In the genomic region with DNA sequence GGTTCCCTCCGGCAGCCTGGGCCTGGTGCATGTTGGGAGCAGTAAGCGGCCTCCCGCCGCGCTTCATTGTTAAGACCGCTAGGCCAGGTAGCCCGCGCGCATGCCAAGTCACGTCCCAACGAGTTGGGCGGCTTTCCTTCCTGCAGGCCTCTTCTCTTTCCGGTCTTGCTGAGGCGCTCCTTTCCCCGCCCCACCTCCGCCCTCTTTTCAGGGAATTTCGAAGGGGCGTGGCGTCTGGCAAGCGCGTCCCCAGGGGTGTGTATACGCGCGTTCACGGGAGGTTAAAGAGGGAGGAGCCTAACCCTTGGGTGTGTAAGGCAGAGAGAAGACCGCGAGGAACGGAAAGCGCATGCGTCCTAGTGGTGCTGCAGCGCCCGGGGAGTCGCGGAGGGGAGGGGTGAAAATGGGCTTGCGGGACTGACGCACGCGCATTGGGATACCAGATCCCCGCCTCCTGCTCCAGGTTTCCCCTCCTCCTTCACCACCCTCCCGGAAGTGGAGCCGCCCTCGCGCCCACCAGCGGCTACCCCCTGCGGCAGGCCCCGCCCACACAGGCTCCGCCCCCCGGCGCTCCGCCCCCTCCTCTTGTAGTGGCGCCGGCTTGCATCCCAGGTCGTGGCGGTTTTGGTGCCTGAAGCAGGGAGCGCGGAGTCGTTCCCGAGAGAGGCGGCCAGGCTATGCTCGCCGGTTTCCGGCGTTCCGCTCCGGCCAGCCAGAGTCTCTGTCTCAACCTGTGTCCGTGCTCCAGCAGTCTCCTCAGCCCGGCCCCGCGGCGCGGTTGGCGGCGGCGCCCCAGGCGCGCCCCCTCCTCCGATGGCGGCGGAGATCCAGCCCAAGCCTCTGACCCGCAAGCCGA, we compare ENCODE assay signal across 8 cellular contexts. TPM values are rescaled to one million over a fixed set of nuclear protein-coding genes. Genes with fewer than 3 reads are reported as not detected.
A peak's percentile ranks its signal among the peaks of the same experiment; 100 is the strongest.
DNase-seq lines count a peak whose midpoint lies in the region; ATAC-seq, FAIRE-seq and TF ChIP-seq lines count a peak whose summit lies in the region.

A gene with protein sequence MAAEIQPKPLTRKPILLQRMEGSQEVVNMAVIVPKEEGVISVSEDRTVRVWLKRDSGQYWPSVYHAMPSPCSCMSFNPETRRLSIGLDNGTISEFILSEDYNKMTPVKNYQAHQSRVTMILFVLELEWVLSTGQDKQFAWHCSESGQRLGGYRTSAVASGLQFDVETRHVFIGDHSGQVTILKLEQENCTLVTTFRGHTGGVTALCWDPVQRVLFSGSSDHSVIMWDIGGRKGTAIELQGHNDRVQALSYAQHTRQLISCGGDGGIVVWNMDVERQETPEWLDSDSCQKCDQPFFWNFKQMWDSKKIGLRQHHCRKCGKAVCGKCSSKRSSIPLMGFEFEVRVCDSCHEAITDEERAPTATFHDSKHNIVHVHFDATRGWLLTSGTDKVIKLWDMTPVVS (plus strand): TSS at position 588 of the 856 bp plus-strand sequence. CDS start 226 bp downstream, at position 814.

- peaks cover 40% of the 10 kb centered on the region for H3K4me1 ChIP-seq in keratinocyte (ENCODE audit: control insufficient read depth, extremely low read depth, insufficient read depth, low read length)

- H3K9me1 ChIP-seq in keratinocyte (ENCODE audit: control insufficient read depth, extremely low read depth, insufficient read depth, low read length): no peaks in the 10 kb centered on the region

- peak; percentile 98 for DNase-seq in AG20443 (ENCODE audit: low spot score)
- DNase-seq in NCI-H460 (ENCODE audit: extremely low read depth, low read depth): peak; percentile 99
- peak; percentile 99 for DNase-seq in activated CD4-positive, CD25-positive, alpha-beta regulatory T cell treated with anti-CD3 and anti-CD28 coated beads, Interleukin-2, amount 50 U/mL, for 72 hours
- DNase-seq in cerebellum (ENCODE audit: low spot score): peak; percentile 97
- peak; percentile 99 for DNase-seq in keratinocyte (ENCODE audit: low read depth, low spot score)
- DNase-seq in stimulated activated CD4-positive, alpha-beta T cell treated with anti-CD3 and anti-CD28 coated beads, Interleukin-15, amount 100 ng/mL, for 1 hour (ENCODE audit: low read depth in 1 of 2, low spot score in 1 of 2): peak; percentile 99

- peaks cover 3 to 7% of the 10 kb centered on the region in 2 experiments for H3K36me3 ChIP-seq in keratinocyte (ENCODE audit: control insufficient read depth in 2 of 2, extremely low read depth in 1 of 2, insufficient read depth in 2 of 2, low read length in 2 of 2)

- ATAC-seq in GM19043 (IDR thresholded peaks at IDR 0.05; ENCODE audit: low read depth, unreplicated experiment) (peak; percentile 67), HG03378 (IDR thresholded peaks at IDR 0.05; ENCODE audit: unreplicated experiment) (peak; percentile 74)

- FAIRE-seq in keratinocyte (lab: Jason Lieb, UNC): peak; percentile 81

- peak in 1 of 3 experiments; percentile 47 for TF ChIP-seq CTCF in keratinocyte (optimal IDR thresholded peaks at IDR 0.05 in 1 of 3, IDR thresholded peaks at IDR 0.05 in 1 of 3, conservative IDR thresholded peaks at IDR 0.05 in 1 of 3; ENCODE audit: extremely low read depth in 1 of 3, insufficient read depth in 2 of 3, low read length in 3 of 3)

- H3K9me3 ChIP-seq in keratinocyte (ENCODE audit: control insufficient read depth, low read depth, low read length): no peaks in the 10 kb centered on the region

- no peaks in the 10 kb centered on the region for H4K20me1 ChIP-seq in keratinocyte (ENCODE audit: control insufficient read depth, extremely low read depth, insufficient read depth, low read length)

- H3K4me3 ChIP-seq in keratinocyte (ENCODE audit: control insufficient read depth in 2 of 3, extremely low read depth in 1 of 3, insufficient read depth in 2 of 3, low read depth in 1 of 3, low read length in 3 of 3): peak within 1 kb of the TSS; percentile 74 to 96 (median 84)

- peak within 1 kb of the TSS; percentile 94 for H3K4me2 ChIP-seq in keratinocyte (ENCODE audit: control insufficient read depth, extremely low read depth, insufficient read depth, low read depth, low read length)

- dilution Hi-C loops in keratinocyte (cut with MboI; ENCODE audit: extremely low pct_ligation_motif_present, low sequenced_read_pairs): no loop called here

- H3K27me3 ChIP-seq in keratinocyte (ENCODE audit: control insufficient read depth, extremely low read depth, insufficient read depth, low read length): no peaks in the 10 kb centered on the region

- peak within 1 kb of the TSS; percentile 91 for H3K27ac ChIP-seq in keratinocyte (ENCODE audit: control insufficient read depth, insufficient read depth, low read length)

- peaks cover 63% of the 10 kb centered on the region for H3K79me2 ChIP-seq in keratinocyte (ENCODE audit: control insufficient read depth, insufficient read depth, low read length)

- peak within 1 kb of the TSS; percentile 93 for H3K9ac ChIP-seq in keratinocyte (ENCODE audit: control insufficient read depth, extremely low read depth, insufficient read depth, low read length)

- H2AFZ ChIP-seq in keratinocyte (ENCODE audit: control insufficient read depth, low read length): peak within 1 kb of the TSS; percentile 56

RNA-seq across cellular contexts. Expression of the gene that starts here (rescaled TPM):
- 9.4 and 10.8 TPM in 2 replicates for total RNA-seq in NCI-H460 (2014; rRNA removed; shearing (Covaris generic))
- polyA plus RNA-seq in NCI-H460 (2014; cell fraction: nucleus; rRNA removed): 52.2 and 87.0 TPM in 2 replicates
- 17.5 TPM for total RNA-seq in cerebellum
- 12.7 to 18.6 TPM (median 17.0 TPM) in 3 replicates for polyA plus RNA-seq in keratinocyte
- polyA plus RNA-seq in keratinocyte (2011; ENCODE audit: low read depth): 17.6 TPM
- polyA plus RNA-seq in keratinocyte (2011; cell fraction: cytosol; rRNA removed): 8.4 and 9.9 TPM in 2 replicates
- polyA plus RNA-seq in keratinocyte (2011; cell fraction: nucleus; rRNA removed): 39.7 and 42.2 TPM in 2 replicates
- polyA plus RNA-seq in keratinocyte (2012; ENCODE audit: low replicate concordance): 13.8 and 14.0 TPM in 2 replicates
- polyA minus RNA-seq in keratinocyte: 24.8 to 50.3 TPM (median 36.8 TPM) in 3 replicates
- 14.0 TPM for polyA minus RNA-seq in keratinocyte (2011; cell fraction: cytosol; rRNA and poly(A)+ RNA removed)
- 40.6 and 81.8 TPM in 2 replicates for polyA minus RNA-seq in keratinocyte (2011; cell fraction: nucleus; rRNA and poly(A)+ RNA removed)

Comparison
In these comparisons a context has a peak if more than half of its experiments do, and no peak if none do; other contexts are left out.
1. Peak in every context shown above with its lines: DNase-seq, ATAC-seq, H3K4me3 ChIP-seq and H3K27ac ChIP-seq.